12 cellular contexts compared by ENCODE assay signal in the genomic region with DNA sequence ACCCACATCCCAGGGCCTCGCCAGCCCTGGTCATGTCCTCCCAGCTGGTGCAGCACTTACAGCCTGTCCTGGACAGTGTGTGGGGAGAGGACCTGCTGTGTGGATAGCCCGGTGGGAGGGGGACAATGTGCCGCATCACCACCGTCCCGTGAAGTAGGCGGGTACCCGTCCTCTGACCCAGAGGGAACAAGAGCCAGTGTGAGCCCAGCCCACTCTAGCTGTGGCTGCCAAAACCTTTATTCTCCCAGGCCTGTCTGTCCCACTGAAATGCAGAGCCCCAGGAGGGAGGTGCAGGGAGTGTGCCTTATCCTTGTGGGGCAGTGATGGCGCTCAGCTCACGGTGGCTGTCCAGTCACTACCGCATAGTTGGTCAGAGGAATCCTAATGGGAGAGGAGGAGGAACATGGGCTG. TPM values are rescaled to one million over a fixed set of nuclear protein-coding genes. Genes with fewer than 3 reads are reported as not detected.
DNase-seq lines count a peak whose midpoint lies in the region; ATAC-seq and TF ChIP-seq lines count a peak whose summit lies in the region.
"Had no signal": no experiment of that assay in that cellular context is flagged by ENCODE, and none has a peak within 500 bp of the region (broad histone marks: within the 10 kb centered on the region; RNA-seq: fewer than 3 reads in every experiment).

No MANE protein-coding gene starts in this region.

- peak overlapping the region; percentile 94 for H3K4me2 ChIP-seq in SK-N-SH
- peak overlapping the region; percentile 73 for H3K4me2 ChIP-seq in Karpas-422 (ENCODE audit: low read depth, low read length, poor library complexity, severe bottlenecking)

- H3K36me3 ChIP-seq in SK-N-SH (replicated peaks in 1 of 2; ENCODE audit: control insufficient read depth in 1 of 2, insufficient read depth in 2 of 2, low read length in 1 of 2) (peaks cover 0 to 1% of the 10 kb centered on the region in 2 experiments), Karpas-422 (ENCODE audit: insufficient read depth, low read length) (peaks cover 21% of the 10 kb centered on the region), endodermal cell (ENCODE audit: control insufficient read depth, insufficient read depth, low read length) (peaks cover 27% of the 10 kb centered on the region)

- no peaks in the 10 kb centered on the region for H3F3A ChIP-seq in SK-N-SH (replicated peaks; ENCODE audit: insufficient read depth)

- H3K4me3 Mint-ChIP-seq in endodermal cell (peak overlapping the region; percentile 71), progenitor cell of endocrine pancreas (ENCODE audit: low read depth) (peak overlapping the region; percentile 75)

- TF ChIP-seq CTCF in SK-N-SH (IDR thresholded peaks at IDR 0.05), result no peak
- TF ChIP-seq CTCF in endodermal cell (conservative IDR thresholded peaks at IDR 0.05), result no peak
- TF ChIP-seq CTCF in progenitor cell of endocrine pancreas (IDR thresholded peaks at IDR 0.05; ENCODE audit: unreplicated experiment), result no peak

- WGBS in SK-N-SH (ENCODE audit: low lambda C conversion rate), result 94% methylated on average over 8 of the region's 10 CpGs
- 94 to 100% methylated on average over 5 to 10 of the region's 10 CpGs for WGBS in endodermal cell (ENCODE audit: insufficient coverage in 1 of 2, insufficient read length in 1 of 2), 2 experiments

- H3K27me3 Mint-ChIP-seq in endodermal cell (ENCODE audit: insufficient read depth), result peaks cover 10% of the 10 kb centered on the region
- no peaks in the 10 kb centered on the region for H3K27me3 Mint-ChIP-seq in progenitor cell of endocrine pancreas

- H3K9ac ChIP-seq in SK-N-SH (no peak overlapping the region), Karpas-422 (ENCODE audit: low read length) (peak overlapping the region; percentile 67), endodermal cell (ENCODE audit: extremely low read depth, low read length, poor library complexity, severe bottlenecking) (no peak overlapping the region)

- H3K4me1 Mint-ChIP-seq in endodermal cell (peaks cover 6% of the 10 kb centered on the region), progenitor cell of endocrine pancreas (ENCODE audit: low read depth) (peaks cover 15% of the 10 kb centered on the region)

- no peak for DNase-seq in SK-N-SH
- no peak for DNase-seq in Karpas-422
- DNase-seq in endodermal cell, result no peak
- no peak for DNase-seq in progenitor cell of endocrine pancreas (ENCODE audit: low spot score, unreplicated experiment)
- no peak for DNase-seq in NCI-H2171 treated with DMSO at 0.1 percent for 48 hours (lab: John Stamatoyannopoulos, UW)
- DNase-seq in caudate nucleus (lab: John Stamatoyannopoulos, UW), result no peak
- DNase-seq in LoVo (ENCODE audit: low spot score), result no peak
- DNase-seq: cortex of kidney, T1000 had no signal

- POLR2A ChIA-PET in SK-N-SH (lab: Yijun Ruan, JAX), result no interaction called here

- no peak for TF ChIP-seq EP300 in SK-N-SH (IDR thresholded peaks at IDR 0.05; ENCODE audit: borderline replicate concordance in 1 of 2, low read depth in 1 of 2, low read length in 1 of 2)

- no peaks in the 10 kb centered on the region for H3K27me3 ChIP-seq in SK-N-SH (ENCODE audit: insufficient read depth)
- H3K27me3 ChIP-seq in Karpas-422 (ENCODE audit: low read length), result no peaks in the 10 kb centered on the region
- H3K27me3 ChIP-seq in endodermal cell (ENCODE audit: control insufficient read depth, insufficient read depth, low read length, poor library complexity, severe bottlenecking), result peaks cover 10% of the 10 kb centered on the region
- H3K27me3 ChIP-seq: right lobe of liver had no signal

- no peak overlapping the region; a peak in 1 of 4 replicates for H3K4me3 ChIP-seq in SK-N-SH (ENCODE audit: low read depth in 2 of 2, low read length in 1 of 2)
- peak overlapping the region; percentile 69; the same call in 1 of the 2 replicates for H3K4me3 ChIP-seq in Karpas-422 (ENCODE audit: low read length)
- peak overlapping the region; percentile 89 for H3K4me3 ChIP-seq in endodermal cell (ENCODE audit: low read length)

- H3K36me3 Mint-ChIP-seq in endodermal cell (ENCODE audit: low read depth) (peaks cover 27% of the 10 kb centered on the region), progenitor cell of endocrine pancreas (ENCODE audit: insufficient read depth) (peaks cover 10% of the 10 kb centered on the region)

- H3K4me1 ChIP-seq in SK-N-SH (ENCODE audit: control insufficient read depth in 1 of 2, insufficient read depth in 2 of 2, low read depth in 1 of 2, low read length in 1 of 2) (peaks cover 0 to 15% of the 10 kb centered on the region in 2 experiments; a peak in 1 of 4 replicates), Karpas-422 (ENCODE audit: low read length) (peaks cover 16% of the 10 kb centered on the region), endodermal cell (ENCODE audit: control insufficient read depth, insufficient read depth, low read length) (peaks cover 9% of the 10 kb centered on the region)

- H3K79me2 ChIP-seq in SK-N-SH (ENCODE audit: insufficient read depth), result peaks cover 56% of the 10 kb centered on the region
- peaks cover 40% of the 10 kb centered on the region for H3K79me2 ChIP-seq in Karpas-422 (ENCODE audit: low read length)

- H3K9me2 ChIP-seq in SK-N-SH, result no peaks in the 10 kb centered on the region
- no peaks in the 10 kb centered on the region for H3K9me2 ChIP-seq in Karpas-422 (replicated peaks; ENCODE audit: insufficient read depth, low read length)

- no peak overlapping the region for H2AFZ ChIP-seq in SK-N-SH (ENCODE audit: low read depth)
- no peak overlapping the region for H2AFZ ChIP-seq in Karpas-422 (ENCODE audit: low read length)

- H3K9me3 ChIP-seq in SK-N-SH (no peaks in the 10 kb centered on the region), Karpas-422 (ENCODE audit: low read length) (no peaks in the 10 kb centered on the region), endodermal cell (ENCODE audit: control insufficient read depth, low read length) (no peaks in the 10 kb centered on the region)
- H3K9me3 ChIP-seq: right lobe of liver had no signal

- CTCF ChIA-PET in SK-N-SH (lab: Yijun Ruan, JAX), result interaction anchor here (2.1 to 2.6 kb wide), 2 partner anchors 20 to 35 kb away, joined by 5 to 7 read pairs; no protein-coding TSS in a partner anchor

- H3K9me3 Mint-ChIP-seq in endodermal cell (no peaks in the 10 kb centered on the region), progenitor cell of endocrine pancreas (ENCODE audit: low read depth) (no peaks in the 10 kb centered on the region)

- TF ChIP-seq RAD21 in SK-N-SH (IDR thresholded peaks at IDR 0.05; ENCODE audit: low read length), result no peak

- ATAC-seq in SK-N-SH treated with all-trans-retinoic acid at 6 μM for 48 hours, result no peak
- ATAC-seq: right lobe of liver had no signal

- H3K27ac Mint-ChIP-seq in endodermal cell, result no peak overlapping the region
- no peak overlapping the region for H3K27ac Mint-ChIP-seq in progenitor cell of endocrine pancreas

- H3K27ac ChIP-seq in SK-N-SH (ENCODE audit: low read depth in 2 of 2, low read length in 1 of 2), result no peak overlapping the region
- no peak overlapping the region for H3K27ac ChIP-seq in Karpas-422 (ENCODE audit: low read length)
- H3K27ac ChIP-seq in endodermal cell (ENCODE audit: low read depth, low read length), result no peak overlapping the region
- H3K27ac ChIP-seq in caudate nucleus (ENCODE audit: low read depth, low read length), result no peak overlapping the region
- H3K27ac ChIP-seq: 22Rv1, right lobe of liver had no signal

- H4K20me1 ChIP-seq in SK-N-SH (ENCODE audit: insufficient read depth) (peaks cover 3% of the 10 kb centered on the region; the same call in 1 of the 2 replicates), Karpas-422 (ENCODE audit: insufficient read depth, low read depth, low read length) (no peaks in the 10 kb centered on the region)

TF ChIP-seq in SK-N-SH treated with all-trans-retinoic acid at 6 μM for 48 hours, 23 proteins besides CTCF, POLR2A, EP300 and RAD21:
- no peak for TF ChIP-seq ZNF8 (CRISPR knock-in tag; IDR thresholded peaks at IDR 0.05)

RNA-seq across cellular contexts. Expression of a gene that starts 1.7 kb away (rescaled TPM):
- polyA plus RNA-seq in SK-N-SH (2012; rRNA removed), result 9.7 and 15.0 TPM in 2 replicates
- 10.3 and 11.6 TPM in 2 replicates for polyA plus RNA-seq in SK-N-SH (2012; cell fraction: cytosol; rRNA removed)
- polyA plus RNA-seq in SK-N-SH (2012; cell fraction: nucleus; rRNA removed), result 11.8 and 14.0 TPM in 2 replicates
- total RNA-seq in Karpas-422 (2014; rRNA removed; shearing (Covaris generic); ENCODE audit: low replicate concordance), result 16.0 and 18.4 TPM in 2 replicates
- 10 to 100 TPM; 21.9 to 28.3 TPM for total RNA-seq in endodermal cell
- 14.1 TPM for polyA plus RNA-seq in endodermal cell (2013, experiment 1 of 2)
- 10.9 TPM for polyA plus RNA-seq in endodermal cell (2013, experiment 2 of 2)
- 26.1 and 27.0 TPM in 2 replicates for total RNA-seq in progenitor cell of endocrine pancreas

RNA-seq across cellular contexts. Expression of a gene that starts 33.6 kb away (rescaled TPM):
- 0.82 and 0.96 TPM in 2 replicates for polyA plus RNA-seq in SK-N-SH (2012; rRNA removed)
- 0.50 and 0.71 TPM in 2 replicates for polyA plus RNA-seq in SK-N-SH (2012; cell fraction: cytosol; rRNA removed)
- polyA plus RNA-seq in SK-N-SH (2012; cell fraction: nucleus; rRNA removed), result 2.5 and 2.6 TPM in 2 replicates
- total RNA-seq in Karpas-422 (2014; rRNA removed; shearing (Covaris generic); ENCODE audit: low replicate concordance), result 19.0 and 23.3 TPM in 2 replicates
- 10 to 100 TPM in 1 of 2 donors, 1 to 10 TPM in 1; 9.7 to 13.5 TPM for total RNA-seq in endodermal cell
- 5.6 TPM for polyA plus RNA-seq in endodermal cell (2013, experiment 1 of 2)
- 4.9 TPM for polyA plus RNA-seq in endodermal cell (2013, experiment 2 of 2)
- total RNA-seq in progenitor cell of endocrine pancreas, result 14.3 and 20.2 TPM in 2 replicates

Comparison
In these comparisons a context has a peak if more than half of its experiments do, and no peak if none do; other contexts are left out.
1. H3K4me3 ChIP-seq: peak in Karpas-422 (single experiment) and endodermal cell (single experiment); none in SK-N-SH (0 of 2).